In genomic region chrY:19075471-19076253, GRCh38 we compare ENCODE assay signal across 9 cellular contexts.
DNase-seq lines count a peak whose midpoint lies in the region; ATAC-seq and TF ChIP-seq lines count a peak whose summit lies in the region.
"Had no signal": no experiment of that assay in that cellular context is flagged by ENCODE, and none has a peak within 500 bp of the region (broad histone marks: within the 10 kb centered on the region; RNA-seq: fewer than 3 reads in every experiment).

No MANE protein-coding gene starts in this region.

- ATAC-seq in GM19328 (IDR thresholded peaks at IDR 0.05; ENCODE audit: unreplicated experiment), result no peak

- H2BK15ac ChIP-seq in mesenchymal stem cell (ENCODE audit: low read depth, poor library complexity, severe bottlenecking), result no peak overlapping the region

- H3K79me1 ChIP-seq in mesenchymal stem cell (replicated peaks; ENCODE audit: low read length, poor library complexity, severe bottlenecking), result no peaks in the 10 kb centered on the region

- H3K27ac ChIP-seq in HUES64 (ENCODE audit: low read depth, low read length) (peak overlapping the region; percentile 82), mesenchymal stem cell (ENCODE audit: low read length, poor library complexity, severe bottlenecking) (peak overlapping the region; percentile 37)

- no peak overlapping the region for H4K8ac ChIP-seq in mesenchymal stem cell (ENCODE audit: low read length)

- 0% methylated on average over 25 of the region's 28 CpGs for WGBS in HUES64
- WGBS in mesenchymal stem cell, result 4% methylated on average over 28 of the region's 28 CpGs

- peak overlapping the region in 1 of 2 experiments; percentile 63 for H2BK12ac ChIP-seq in mesenchymal stem cell (ENCODE audit: low read length in 2 of 2)

- no peak overlapping the region for H2BK5ac ChIP-seq in mesenchymal stem cell (ENCODE audit: low read depth, low read length, poor library complexity, severe bottlenecking)

- peak overlapping the region in 1 of 2 experiments; percentile 75 for H3K14ac ChIP-seq in mesenchymal stem cell (ENCODE audit: low read length in 2 of 2)

- no peak overlapping the region for H3K4ac ChIP-seq in mesenchymal stem cell (ENCODE audit: low read depth in 1 of 2, low read length in 2 of 2)

- peak overlapping the region in 1 of 2 experiments; percentile 5 for H3K18ac ChIP-seq in mesenchymal stem cell (ENCODE audit: low read depth in 1 of 2, low read length in 2 of 2)

- DNase-seq in AG10803 (ENCODE audit: low read depth) (peak; percentile 77), amniotic epithelial cell (ENCODE audit: low read depth) (peak; percentile 66), mesenchymal stem cell (peak; percentile 37), NCI-H510A treated with DMSO at 0.1 percent for 48 hours (lab: John Stamatoyannopoulos, UW) (no peak), NCI-H187 (lab: John Stamatoyannopoulos, UW) (no peak), cerebellar nuclear complex (lab: John Stamatoyannopoulos, UW) (no peak)
- DNase-seq: natural killer cell had no signal

- no peak overlapping the region for H4K91ac ChIP-seq in mesenchymal stem cell (ENCODE audit: low read length)

- H2AFZ ChIP-seq in mesenchymal stem cell (ENCODE audit: low read depth, low read length), result peak overlapping the region; percentile 85

- H3K36me3 ChIP-seq in HUES64 (ENCODE audit: insufficient read depth, low read length), result no peaks in the 10 kb centered on the region
- no peaks in the 10 kb centered on the region for H3K36me3 ChIP-seq in mesenchymal stem cell (ENCODE audit: control insufficient read depth in 1 of 2, insufficient read depth in 2 of 2, low read depth in 1 of 2, low read length in 2 of 2)

- peaks cover 14% of the 10 kb centered on the region for H3K4me1 ChIP-seq in HUES64 (ENCODE audit: insufficient read depth, low read length)
- no peaks in the 10 kb centered on the region for H3K4me1 ChIP-seq in mesenchymal stem cell (ENCODE audit: control insufficient read depth, insufficient read depth, low read depth, low read length)

- no peak overlapping the region for H3K23ac ChIP-seq in mesenchymal stem cell (ENCODE audit: low read length in 2 of 2)

- H3K27me3 ChIP-seq in HUES64 (ENCODE audit: insufficient read depth, low read length), result no peaks in the 10 kb centered on the region
- H3K27me3 ChIP-seq in mesenchymal stem cell (ENCODE audit: control insufficient read depth in 1 of 2, insufficient read depth in 1 of 2, low read length in 2 of 2), result no peaks in the 10 kb centered on the region

- peak overlapping the region; percentile 87 for H3K9ac ChIP-seq in HUES64 (ENCODE audit: low read depth, low read length)
- H3K9ac ChIP-seq in mesenchymal stem cell (ENCODE audit: low read length), result no peak overlapping the region

- peak overlapping the region; percentile 75 for H3K4me2 ChIP-seq in mesenchymal stem cell (ENCODE audit: low read length, poor library complexity, severe bottlenecking)

- no peak for TF ChIP-seq CTCF in AG10803 (conservative IDR thresholded peaks at IDR 0.05; ENCODE audit: low read length)

- no peak overlapping the region for H2AK5ac ChIP-seq in mesenchymal stem cell (ENCODE audit: low read length, severe bottlenecking)

- H3K9me3 ChIP-seq in HUES64 (ENCODE audit: insufficient read depth, low read depth, low read length), result no peaks in the 10 kb centered on the region
- H3K9me3 ChIP-seq in mesenchymal stem cell (ENCODE audit: control insufficient read depth, low read length), result no peaks in the 10 kb centered on the region

- peak overlapping the region; percentile 73 for H3K4me3 ChIP-seq in AG10803 (ENCODE audit: low read length)
- peak overlapping the region; percentile 79 for H3K4me3 ChIP-seq in HUES64 (ENCODE audit: low read length)
- H3K4me3 ChIP-seq in mesenchymal stem cell (ENCODE audit: insufficient read depth in 1 of 2, low read depth in 1 of 2, low read length in 2 of 2), result peak overlapping the region in 1 of 2 experiments; percentile 55

- H2BK120ac ChIP-seq in mesenchymal stem cell (ENCODE audit: low read depth, low read length), result no peak overlapping the region

Comparison
In these comparisons a context has a peak if more than half of its experiments do, and no peak if none do; other contexts are left out.
1. DNase-seq: peak in AG10803 (single experiment), amniotic epithelial cell (single experiment) and mesenchymal stem cell (single experiment); none in NCI-H510A treated with DMSO at 0.1 percent for 48 hours (single experiment), NCI-H187 (0 of 2) and cerebellar nuclear complex (0 of 2).